16 cellular contexts compared by ENCODE assay signal in genomic region chr3:126664591-126665214, GRCh38. TPM values are rescaled to one million over a fixed set of nuclear protein-coding genes. Genes with fewer than 3 reads are reported as not detected.
DNase-seq lines count a peak whose midpoint lies in the region; ATAC-seq, FAIRE-seq and TF ChIP-seq lines count a peak whose summit lies in the region.
"Had no signal": no experiment of that assay in that cellular context is flagged by ENCODE, and none has a peak within 500 bp of the region (broad histone marks: within the 10 kb centered on the region; RNA-seq: fewer than 3 reads in every experiment).

No MANE protein-coding gene starts in this region.

- H3K9me3 Mint-ChIP-seq in astrocyte (ENCODE audit: unreplicated experiment) = peaks cover 8% of the 10 kb centered on the region
- H3K9me3 Mint-ChIP-seq: activated T-helper 17 cell treated with anti-CD3 and anti-CD28 coated beads, Interleukin-2, amount 50 U/mL, for 72 hours had no signal

- H3K4me3 ChIP-seq in AG09309 (ENCODE audit: control insufficient read depth, low read depth, low read length) = no peak overlapping the region
- H3K4me3 ChIP-seq in HCT116 (replicated peaks in 1 of 2; ENCODE audit: low read depth in 1 of 2, low read length in 2 of 2) = no peak overlapping the region
- H3K4me3 ChIP-seq in astrocyte (ENCODE audit: insufficient read depth, low read depth, low read length) = no peak overlapping the region
- no peak overlapping the region for H3K4me3 ChIP-seq in right atrium auricular region
- H3K4me3 ChIP-seq: BLaER1 treated with 17β-estradiol and CSF1 and Interleukin-3, amounts not matched to agents 10 nM and 100 nM; tibial artery had no signal

- H3K27ac ChIP-seq in HCT116 (ENCODE audit: low read depth, low read length) = no peak overlapping the region
- H3K27ac ChIP-seq in astrocyte (ENCODE audit: low read depth, low read length) = no peak overlapping the region
- no peak overlapping the region for H3K27ac ChIP-seq in right atrium auricular region
- H3K27ac ChIP-seq: BLaER1 treated with 17β-estradiol and CSF1 and Interleukin-3, amounts not matched to agents 10 nM and 100 nM; tibial artery had no signal

- BruUV-seq in HCT116 (replicated peaks; lab: Mats Ljungman, UMichigan) = no TSS peak

- H3K4me1 ChIP-seq in HCT116 (ENCODE audit: control insufficient read depth in 1 of 2, insufficient read depth in 2 of 2, low read length in 2 of 2) = no peaks in the 10 kb centered on the region
- peaks cover 2% of the 10 kb centered on the region for H3K4me1 ChIP-seq in astrocyte (ENCODE audit: insufficient read depth, low read length)
- no peaks in the 10 kb centered on the region for H3K4me1 ChIP-seq in right atrium auricular region
- H3K4me1 ChIP-seq: tibial artery had no signal

- H3K27ac Mint-ChIP-seq in astrocyte (ENCODE audit: unreplicated experiment) = no peak overlapping the region
- H3K27ac Mint-ChIP-seq: activated T-helper 17 cell treated with anti-CD3 and anti-CD28 coated beads, Interleukin-2, amount 50 U/mL, for 72 hours had no signal

- H3K9ac ChIP-seq in HCT116 (ENCODE audit: low read length) (no peak overlapping the region), astrocyte (ENCODE audit: low read length) (no peak overlapping the region)
- H3K9ac ChIP-seq: BLaER1 treated with 17β-estradiol and CSF1 and Interleukin-3, amounts not matched to agents 10 nM and 100 nM had no signal

- peaks cover 0 to 10% of the 10 kb centered on the region in 2 experiments; a peak in 1 of 4 replicates for H3K9me3 ChIP-seq in HCT116 (ENCODE audit: control insufficient read depth in 1 of 2, insufficient read depth in 1 of 2, low read depth in 1 of 2, low read length in 2 of 2)
- H3K9me3 ChIP-seq in astrocyte (ENCODE audit: insufficient read depth, low read depth, low read length) = peaks cover 6% of the 10 kb centered on the region
- H3K9me3 ChIP-seq in right atrium auricular region = no peaks in the 10 kb centered on the region
- H3K9me3 ChIP-seq: tibial artery had no signal

- TF ChIP-seq CTCF in AG09309 (IDR thresholded peaks at IDR 0.05; ENCODE audit: control insufficient read depth, insufficient read depth, low read depth, low read length, missing control alignments) (peak; percentile 39), HCT116 (IDR thresholded peaks at IDR 0.05 in 2 of 3, conservative IDR thresholded peaks at IDR 0.05 in 1 of 3; ENCODE audit: borderline replicate concordance in 1 of 3, insufficient read depth in 1 of 3, low read depth in 2 of 3, low read length in 2 of 3) (peak in 2 of 3 experiments; percentile 25 to 40; a peak in 3 of 6 replicates), astrocyte (IDR thresholded peaks at IDR 0.05; ENCODE audit: insufficient read depth, low read depth, low read length) (no peak), right atrium auricular region (IDR thresholded peaks at IDR 0.05) (no peak)

- ATAC-seq in HCT116 = peak; percentile 72
- no peak for ATAC-seq in GM18858 (IDR thresholded peaks at IDR 0.05; ENCODE audit: unreplicated experiment)
- ATAC-seq: activated T-helper 17 cell treated with anti-CD3 and anti-CD28 coated beads, Interleukin-2, amount 50 U/mL, for 72 hours had no signal

- no peaks in the 10 kb centered on the region for H3K4me1 Mint-ChIP-seq in astrocyte (ENCODE audit: low read depth, unreplicated experiment)
- H3K4me1 Mint-ChIP-seq: activated T-helper 17 cell treated with anti-CD3 and anti-CD28 coated beads, Interleukin-2, amount 50 U/mL, for 72 hours had no signal

- H3K27me3 ChIP-seq in HCT116 (ENCODE audit: insufficient read depth, low read length) = no peaks in the 10 kb centered on the region
- H3K27me3 ChIP-seq in astrocyte (ENCODE audit: insufficient read depth, low read length) = peaks cover 21% of the 10 kb centered on the region
- H3K27me3 ChIP-seq in right atrium auricular region = no peaks in the 10 kb centered on the region
- H3K27me3 ChIP-seq: BLaER1 treated with 17β-estradiol and CSF1 and Interleukin-3, amounts not matched to agents 10 nM and 100 nM had no signal

- no peaks in the 10 kb centered on the region for H3K36me3 Mint-ChIP-seq in astrocyte (ENCODE audit: low read depth, unreplicated experiment)

- no peaks in the 10 kb centered on the region for H3K36me3 ChIP-seq in HCT116 (ENCODE audit: control insufficient read depth in 1 of 2, insufficient read depth in 2 of 2, low read length in 2 of 2)
- H3K36me3 ChIP-seq in astrocyte (ENCODE audit: insufficient read depth, low read length) = no peaks in the 10 kb centered on the region
- no peaks in the 10 kb centered on the region for H3K36me3 ChIP-seq in right atrium auricular region
- H3K36me3 ChIP-seq: BLaER1 treated with 17β-estradiol and CSF1 and Interleukin-3, amounts not matched to agents 10 nM and 100 nM; tibial artery had no signal

- no peak for TF ChIP-seq POLR2A in HCT116 (IDR thresholded peaks at IDR 0.05; ENCODE audit: borderline replicate concordance, extremely low read depth, insufficient read depth, insufficient read length)

- POLR2A ChIA-PET in HCT116 (lab: Charles Lee) = no interaction called here

- no peak; the same call in 1 of the 2 replicates for TF ChIP-seq RAD21 in HCT116 (IDR thresholded peaks at IDR 0.05; ENCODE audit: low read depth)

- H2AFZ ChIP-seq in HCT116 (ENCODE audit: low read depth, low read length, poor library complexity, severe bottlenecking) = no peak overlapping the region
- no peak overlapping the region for H2AFZ ChIP-seq in astrocyte (ENCODE audit: low read depth, low read length)

- no peak for DNase-seq in AG09309 (ENCODE audit: low read depth)
- no peak for DNase-seq in HCT116 (ENCODE audit: low read depth, low spot score)
- DNase-seq in astrocyte (ENCODE audit: low read depth) = peak; percentile 46
- peak; percentile 10 for DNase-seq in iris pigment epithelial cell (ENCODE audit: low read depth)
- no peak for DNase-seq in NCI-H1694 treated with DMSO at 0.1 percent for 48 hours (lab: John Stamatoyannopoulos, UW)
- DNase-seq in right atrium auricular region (ENCODE audit: low spot score) = no peak
- DNase-seq in SHP77 (lab: John Stamatoyannopoulos, UW) = no peak
- DNase-seq: activated CD4-positive, alpha-beta T cell treated with anti-CD3 and anti-CD28 coated beads, Interleukin-2, amount 50 U/mL, for 48 hours; islet precursor cell; NCI-H187; NCI-H748 treated with DMSO at 0.1 percent for 48 hours; tibial artery had no signal

- RAD21 ChIA-PET in HCT116 (lab: Charles Lee; ENCODE audit: low non-redundant PET in 1 of 2, low total read pairs in 2 of 2, uncharacterized antibody in 2 of 2, unreplicated experiment in 2 of 2) = no interaction called here

- no peak overlapping the region for H3K4me2 ChIP-seq in HCT116 (ENCODE audit: low read length)
- H3K4me2 ChIP-seq in astrocyte (ENCODE audit: low read length) = no peak overlapping the region
- H3K4me2 ChIP-seq: BLaER1 treated with 17β-estradiol and CSF1 and Interleukin-3, amounts not matched to agents 10 nM and 100 nM had no signal

- CTCF ChIA-PET in HCT116 (lab: Charles Lee) = no interaction called here

- H3K9me2 ChIP-seq in HCT116 (ENCODE audit: insufficient read depth) = no peaks in the 10 kb centered on the region

- H3K79me2 ChIP-seq in HCT116 (ENCODE audit: insufficient read depth, low read length) (no peaks in the 10 kb centered on the region), astrocyte (ENCODE audit: insufficient read depth, low read length) (no peaks in the 10 kb centered on the region)

- intact Hi-C loops in HCT116 (cut with micrococcal nuclease) = loop anchor here (10.0 kb wide), 1 partner anchor 140 kb away; the partner anchor contains the start of gene CHST13

- peaks cover 54% of the 10 kb centered on the region for H3K27me3 Mint-ChIP-seq in astrocyte (ENCODE audit: low read depth, unreplicated experiment)

- H3K4me3 Mint-ChIP-seq in astrocyte (ENCODE audit: unreplicated experiment) = no peak overlapping the region
- H3K4me3 Mint-ChIP-seq: activated T-helper 17 cell treated with anti-CD3 and anti-CD28 coated beads, Interleukin-2, amount 50 U/mL, for 72 hours had no signal

- no peak for FAIRE-seq in astrocyte (lab: Jason Lieb, UNC)
- FAIRE-seq: GM12891 had no signal

- H4K20me1 ChIP-seq in HCT116 (ENCODE audit: insufficient read depth) (no peaks in the 10 kb centered on the region), astrocyte (ENCODE audit: insufficient read depth, low read length) (no peaks in the 10 kb centered on the region)

TF ChIP-seq in HCT116, 20 proteins besides CTCF, POLR2A, EP300 and RAD21 (continues in another document):
- TF ChIP-seq ZNF274 (IDR thresholded peaks at IDR 0.05; ENCODE audit: low read depth, low read length) = no peak
- no peak for TF ChIP-seq ATF3 (IDR thresholded peaks at IDR 0.05)
- TF ChIP-seq POLR2AphosphoS5 (IDR thresholded peaks at IDR 0.05; ENCODE audit: low read depth, low read length) = no peak
- TF ChIP-seq ELF1 (IDR thresholded peaks at IDR 0.05; ENCODE audit: borderline replicate concordance, low read depth) = no peak
- TF ChIP-seq EGR1 (IDR thresholded peaks at IDR 0.05; ENCODE audit: low read depth) = no peak
- TF ChIP-seq JUND (IDR thresholded peaks at IDR 0.05) = no peak
- no peak for TF ChIP-seq SIN3A (IDR thresholded peaks at IDR 0.05; ENCODE audit: low read depth)
- no peak for TF ChIP-seq FOSL1 (IDR thresholded peaks at IDR 0.05; ENCODE audit: low read depth)
- TF ChIP-seq ZBTB33 (IDR thresholded peaks at IDR 0.05; ENCODE audit: extremely low read depth, insufficient replicate concordance, low read length) = no peak

RNA-seq across cellular contexts. Expression of gene TXNRD3, which starts 9.8 kb away (rescaled TPM):
- 19.3 TPM for total RNA-seq in HCT116 (2021; ENCODE audit: unreplicated experiment)
- 17.9 and 18.0 TPM in 2 replicates for polyA plus RNA-seq in HCT116 (2012)
- total RNA-seq in astrocyte = 7.6 and 11.1 TPM in 2 replicates
- total RNA-seq in right atrium auricular region = 1 to 10 TPM; 5.0 to 6.8 TPM

RNA-seq across cellular contexts. Expression of gene CHCHD6, which starts 39.3 kb away (rescaled TPM):
- total RNA-seq in HCT116 (2021; ENCODE audit: unreplicated experiment) (36.3 TPM), astrocyte (21.1 TPM in 2 replicates), right atrium auricular region (10 to 100 TPM in 1 of 2 donors, 1 to 10 TPM in 1; 8.4 to 10.9 TPM)
- 43.2 and 47.3 TPM in 2 replicates for polyA plus RNA-seq in HCT116 (2012)

Comparison
In these comparisons a context has a peak if more than half of its experiments do, and no peak if none do; other contexts are left out.
1. DNase-seq: peak in astrocyte (single experiment) and iris pigment epithelial cell (single experiment); none in AG09309 (single experiment), HCT116 (single experiment), NCI-H1694 treated with DMSO at 0.1 percent for 48 hours (single experiment), right atrium auricular region (single experiment) and SHP77 (0 of 2).
2. CTCF ChIP-seq: peak in AG09309 (single experiment) and HCT116 (2 of 3); none in astrocyte (single experiment) and right atrium auricular region (0 of 2).